ENCODE assay signal across 27 cellular contexts in genomic region chr16:82027629-82028035, GRCh38. TPM values are rescaled to one million over a fixed set of nuclear protein-coding genes. Genes with fewer than 3 reads are reported as not detected.
DNase-seq lines count a peak whose midpoint lies in the region; ATAC-seq and TF ChIP-seq lines count a peak whose summit lies in the region.
"Had no signal": no experiment of that assay in that cellular context is flagged by ENCODE, and none has a peak within 500 bp of the region (broad histone marks: within the 10 kb centered on the region; RNA-seq: fewer than 3 reads in every experiment).

No MANE protein-coding gene starts in this region.

- no peak for TF ChIP-seq CTCF in mammary epithelial cell (conservative IDR thresholded peaks at IDR 0.05 in 1 of 2, IDR thresholded peaks at IDR 0.05 in 1 of 2; ENCODE audit: extremely low read depth in 1 of 2, insufficient read depth in 1 of 2, low read depth in 1 of 2, low read length in 2 of 2)
- TF ChIP-seq CTCF in breast epithelium (IDR thresholded peaks at IDR 0.05): no peak
- peak in 1 of 4 donors; percentile 7 for TF ChIP-seq CTCF in right lobe of liver (IDR thresholded peaks at IDR 0.05)
- no peak for TF ChIP-seq CTCF in endothelial cell (IDR thresholded peaks at IDR 0.05; ENCODE audit: unreplicated experiment)

- WGBS in mammary epithelial cell (ENCODE audit: low coverage, missing lambda C conversion rate): 79% methylated on average over 7 of the region's 7 CpGs
- WGBS in right lobe of liver (ENCODE audit: insufficient coverage, low coverage, low lambda C conversion rate, missing lambda C conversion rate): 25% methylated on average over 7 of the region's 7 CpGs
- WGBS in urinary bladder: 76% methylated on average over 7 of the region's 7 CpGs

- H3K9ac ChIP-seq in mammary epithelial cell (ENCODE audit: insufficient read depth, low read length): no peak overlapping the region
- H3K9ac ChIP-seq: BLaER1 had no signal

- H3K36me3 ChIP-seq in mammary epithelial cell (ENCODE audit: insufficient read depth, low read length) (no peaks in the 10 kb centered on the region), breast epithelium (no peaks in the 10 kb centered on the region), right lobe of liver (no peaks in the 10 kb centered on the region), urinary bladder (ENCODE audit: insufficient read depth) (no peaks in the 10 kb centered on the region)
- H3K36me3 ChIP-seq: BLaER1 had no signal

- no peak overlapping the region for H3K4me3 Mint-ChIP-seq in endothelial cell (ENCODE audit: unreplicated experiment)
- H3K4me3 Mint-ChIP-seq: CD4-positive, alpha-beta T cell; H9; HFFc6 had no signal

- peaks cover 3% of the 10 kb centered on the region for H3K27me3 Mint-ChIP-seq in endothelial cell (ENCODE audit: unreplicated experiment)

- peak overlapping the region; percentile 10 for H2AFZ ChIP-seq in mammary epithelial cell (ENCODE audit: low read depth, low read length)
- H2AFZ ChIP-seq: PC-9 had no signal

- H3K27me3 ChIP-seq in mammary epithelial cell (ENCODE audit: insufficient read depth, low read length): no peaks in the 10 kb centered on the region
- H3K27me3 ChIP-seq in breast epithelium: no peaks in the 10 kb centered on the region
- H3K27me3 ChIP-seq in right lobe of liver: no peaks in the 10 kb centered on the region
- H3K27me3 ChIP-seq: BLaER1 had no signal

- in situ Hi-C loops in mammary epithelial cell (cut with MboI; ENCODE audit: low sequenced_read_pairs in 2 of 2): no loop called here

- H3K4me2 ChIP-seq in mammary epithelial cell (ENCODE audit: insufficient read depth, low read depth, low read length): no peak overlapping the region
- H3K4me2 ChIP-seq: BLaER1, PC-9 had no signal

- H3K9me3 ChIP-seq in mammary epithelial cell (replicated peaks; ENCODE audit: insufficient read depth, low read length) (no peaks in the 10 kb centered on the region), breast epithelium (peaks cover 0 to 6% of the 10 kb centered on the region in 2 donors), right lobe of liver (no peaks in the 10 kb centered on the region)

- H4K20me1 ChIP-seq in mammary epithelial cell (ENCODE audit: insufficient read depth, low read length): no peaks in the 10 kb centered on the region
- H4K20me1 ChIP-seq: BLaER1 had no signal

- peak; percentile 80 to 93 (median 82) for ATAC-seq in right lobe of liver

- H3K27ac ChIP-seq in mammary epithelial cell (ENCODE audit: insufficient read depth, low read depth, low read length) (no peak overlapping the region), breast epithelium (no peak overlapping the region), epithelial cell of prostate (peak overlapping the region; percentile 82), right lobe of liver (peak overlapping the region; percentile 5 to 73 (median 40)), urinary bladder (ENCODE audit: low read depth) (peak overlapping the region; percentile 29)
- H3K27ac ChIP-seq: 22Rv1, BLaER1, PC-9, RWPE1 had no signal

- no peak overlapping the region for H3K4me3 ChIP-seq in mammary epithelial cell (replicated peaks in 1 of 3; ENCODE audit: insufficient read depth in 1 of 3, low read depth in 2 of 3, low read length in 3 of 3)
- H3K4me3 ChIP-seq in breast epithelium: no peak overlapping the region
- H3K4me3 ChIP-seq in right lobe of liver: no peak overlapping the region
- H3K4me3 ChIP-seq in urinary bladder (ENCODE audit: low read depth, low read length): no peak overlapping the region
- H3K4me3 ChIP-seq: BLaER1, PC-9 had no signal

- peak; percentile 43 for DNase-seq in mammary epithelial cell
- no peak for DNase-seq in breast epithelium (ENCODE audit: low spot score in 2 of 2)
- peak; percentile 46 for DNase-seq in epithelial cell of prostate (ENCODE audit: low read depth, low spot score)
- peak in 2 of 3 donors; percentile 48 to 74 for DNase-seq in right lobe of liver
- no peak for DNase-seq in stimulated activated CD4-positive, alpha-beta T cell treated with anti-CD3 and anti-CD28 coated beads, Interleukin-2, amount 100 ng/mL, for 48 hours
- DNase-seq in endothelial cell (ENCODE audit: low spot score): no peak
- no peak for DNase-seq in activated CD4-positive, alpha-beta T cell treated with anti-CD3 and anti-CD28 coated beads, Interleukin-2, amount 50 U/mL, for 1 hour
- DNase-seq: ACHN; CD4-positive, alpha-beta T cell; COR-L47; DMS 273 treated with DMSO at 0.1 percent for 48 hours; DMS79 treated with DMSO at 0.1 percent for 48 hours; H9; HFFc6; KG1; NCI-H1092; NCI-H1436; NCI-H187 treated with DMSO at 0.1 percent for 48 hours; NCI-H2107; NCI-H446 treated with DMSO at 0.1 percent for 48 hours; NCI-H526 treated with DMSO at 0.1 percent for 48 hours; PC-9; SIG-M5 had no signal

- peaks cover 6% of the 10 kb centered on the region for H3K4me1 ChIP-seq in mammary epithelial cell (ENCODE audit: insufficient read depth, low read length)
- no peaks in the 10 kb centered on the region for H3K4me1 ChIP-seq in breast epithelium
- H3K4me1 ChIP-seq in right lobe of liver: peaks cover 0 to 17% (median 0%) of the 10 kb centered on the region in 4 donors
- H3K4me1 ChIP-seq in urinary bladder (ENCODE audit: insufficient read depth): no peaks in the 10 kb centered on the region
- H3K4me1 ChIP-seq: BLaER1 had no signal

- BruUV-seq in mammary epithelial cell (replicated peaks; lab: Mats Ljungman, UMichigan): no TSS peak

- H3K9me3 Mint-ChIP-seq in endothelial cell (ENCODE audit: unreplicated experiment): no peaks in the 10 kb centered on the region
- H3K9me3 Mint-ChIP-seq: CD4-positive, alpha-beta T cell; HFFc6 had no signal

- CTCF ChIA-PET in mammary epithelial cell (lab: Charles Lee; ENCODE audit: low non-redundant PET): no interaction called here

- H3K36me3 Mint-ChIP-seq in endothelial cell (ENCODE audit: low read depth, unreplicated experiment): no peaks in the 10 kb centered on the region

- intact Hi-C loops in mammary epithelial cell (cut with micrococcal nuclease) (no loop called here), breast epithelium (cut with DNase I; ENCODE audit: low total_unique reads) (no loop called here), right lobe of liver (cut with DNase I) (loop anchor here in 1 of 2 donors (5.0 kb wide), 1 partner anchor 205 kb away; no protein-coding TSS in a partner anchor)

- H3K4me1 Mint-ChIP-seq in endothelial cell (ENCODE audit: unreplicated experiment): no peaks in the 10 kb centered on the region
- H3K4me1 Mint-ChIP-seq: H9 had no signal

- H3K79me2 ChIP-seq in mammary epithelial cell (ENCODE audit: insufficient read depth, low read length): no peaks in the 10 kb centered on the region

- dilution Hi-C loops in mammary epithelial cell (cut with HindIII; ENCODE audit: low sequenced_read_pairs): no loop called here

- TF ChIP-seq POLR2A in breast epithelium (IDR thresholded peaks at IDR 0.05): no peak
- TF ChIP-seq POLR2A in right lobe of liver (IDR thresholded peaks at IDR 0.05): peak; percentile 60

- no peak overlapping the region for H3K27ac Mint-ChIP-seq in endothelial cell (ENCODE audit: unreplicated experiment)
- H3K27ac Mint-ChIP-seq: CD4-positive, alpha-beta T cell; H9; HFFc6 had no signal

RNA-seq across cellular contexts. Expression of gene HSD17B2, which starts 7.4 kb away (rescaled TPM):
- total RNA-seq in mammary epithelial cell (1 to 10 TPM; 1.3 to 2.4 TPM), breast epithelium (1 to 10 TPM in 2 of 3 donors, not detected in 1; 4.5 to 8.8 TPM), right lobe of liver (100 to 1,000 TPM in 1 of 6 experiments, 10 to 100 TPM in 5; 65.2 to 144 (median 84.7) TPM), urinary bladder (31.6 TPM), endothelial cell (ENCODE audit: unreplicated experiment) (not detected)
- polyA plus RNA-seq in mammary epithelial cell (3.2 TPM), urinary bladder (83.2 TPM)
- polyA minus RNA-seq in mammary epithelial cell: not detected
- total RNA-seq: CD4-positive, alpha-beta T cell; H9; PC-9 had no signal

RNA-seq across cellular contexts. Expression of gene SDR42E1, which starts 16.4 kb away (rescaled TPM):
- total RNA-seq in mammary epithelial cell (10 to 100 TPM; 19.7 to 21.5 TPM), breast epithelium (10 to 100 TPM in 1 of 3 donors, 1 to 10 TPM in 1, under 1 TPM in 1; 0.16 to 11.7 (median 6.9) TPM), right lobe of liver (1 to 10 TPM; 3.4 to 5.9 (median 4.5) TPM), urinary bladder (5.3 TPM), endothelial cell (ENCODE audit: unreplicated experiment) (0.74 TPM)
- polyA plus RNA-seq in mammary epithelial cell (10.6 TPM), urinary bladder (1.3 TPM)
- 30.8 TPM for polyA minus RNA-seq in mammary epithelial cell
- total RNA-seq: H9, HFFc6 had no signal

Comparison
In these comparisons a context has a peak if more than half of its experiments do, and no peak if none do; other contexts are left out.
1. DNase-seq: peak in mammary epithelial cell (single experiment), epithelial cell of prostate (single experiment) and right lobe of liver (2 of 3); none in breast epithelium (0 of 2), stimulated activated CD4-positive, alpha-beta T cell treated with anti-CD3 and anti-CD28 coated beads, Interleukin-2, amount 100 ng/mL, for 48 hours (0 of 2), endothelial cell (single experiment) and activated CD4-positive, alpha-beta T cell treated with anti-CD3 and anti-CD28 coated beads, Interleukin-2, amount 50 U/mL, for 1 hour (single experiment).
2. H3K27ac ChIP-seq: peak in epithelial cell of prostate (single experiment), right lobe of liver (3 of 3) and urinary bladder (single experiment); none in mammary epithelial cell (single experiment) and breast epithelium (0 of 2).